8 cellular contexts compared by ENCODE assay signal in genomic region chr10:130190737-130191115, GRCh38. TPM values are rescaled to one million over a fixed set of nuclear protein-coding genes. Genes with fewer than 3 reads are reported as not detected.
DNase-seq lines count a peak whose midpoint lies in the region; ATAC-seq and TF ChIP-seq lines count a peak whose summit lies in the region.

No MANE protein-coding gene starts in this region.

- H3K9me3 ChIP-seq in DOHH2 (ENCODE audit: control insufficient read depth, insufficient read depth, low read length) (no peaks in the 10 kb centered on the region), right atrium auricular region (no peaks in the 10 kb centered on the region), psoas muscle (no peaks in the 10 kb centered on the region)

- intact Hi-C loops in activated T-helper 1 cell treated with anti-CD3 and anti-CD28 coated beads, Interleukin-12 subunit alpha, Interleukin-12 subunit beta, Interleukin-2, Interleukin-4 antibody, amounts not matched to agents 30 ng/mL and 10 ng/mL and 1 ng/mL, durations not matched to agents 14 hours and 24 hours and 36 hours (cut with micrococcal nuclease), result loop anchor here (1.0 to 2.0 kb wide), 3 partner anchors 11 to 142 kb away; partner anchors contain the start of gene GLRX3
- intact Hi-C loops in psoas muscle (cut with DNase I), result loop anchor here in 1 of 2 donors (5.0 kb wide), 1 partner anchor 1597 kb away; no protein-coding TSS in a partner anchor

- no peak overlapping the region for H3K27ac Mint-ChIP-seq in activated T-helper 1 cell treated with anti-CD3 and anti-CD28 coated beads, Interleukin-12 subunit alpha, Interleukin-12 subunit beta, Interleukin-2, Interleukin-4 antibody, amounts not matched to agents 30 ng/mL and 10 ng/mL and 1 ng/mL, durations not matched to agents 14 hours and 24 hours and 36 hours
- H3K27ac Mint-ChIP-seq in HFFc6, result no peak overlapping the region

- H3F3A ChIP-seq in DOHH2 (ENCODE audit: control insufficient read depth, insufficient read depth), result no peaks in the 10 kb centered on the region

- H3K27ac ChIP-seq in DOHH2 (ENCODE audit: low read depth, low read length), result no peak overlapping the region
- H3K27ac ChIP-seq in right atrium auricular region, result peak overlapping the region in 1 of 2 donors; percentile 26
- no peak overlapping the region for H3K27ac ChIP-seq in psoas muscle

- peaks cover 9% of the 10 kb centered on the region for H3K27me3 Mint-ChIP-seq in activated T-helper 1 cell treated with anti-CD3 and anti-CD28 coated beads, Interleukin-12 subunit alpha, Interleukin-12 subunit beta, Interleukin-2, Interleukin-4 antibody, amounts not matched to agents 30 ng/mL and 10 ng/mL and 1 ng/mL, durations not matched to agents 14 hours and 24 hours and 36 hours (ENCODE audit: insufficient read depth)
- H3K27me3 Mint-ChIP-seq in HFFc6 (ENCODE audit: insufficient read depth), result peaks cover 3% of the 10 kb centered on the region

- H4K20me1 ChIP-seq in DOHH2 (ENCODE audit: control insufficient read depth, insufficient read depth, low read depth, low read length), result no peaks in the 10 kb centered on the region

- peaks cover 2% of the 10 kb centered on the region for H3K36me3 Mint-ChIP-seq in activated T-helper 1 cell treated with anti-CD3 and anti-CD28 coated beads, Interleukin-12 subunit alpha, Interleukin-12 subunit beta, Interleukin-2, Interleukin-4 antibody, amounts not matched to agents 30 ng/mL and 10 ng/mL and 1 ng/mL, durations not matched to agents 14 hours and 24 hours and 36 hours (ENCODE audit: low read depth)
- H3K36me3 Mint-ChIP-seq in HFFc6 (ENCODE audit: low read depth), result peaks cover 2% of the 10 kb centered on the region; the same call in 1 of the 2 replicates

- H3K36me3 ChIP-seq in DOHH2 (ENCODE audit: control insufficient read depth, low read length), result no peaks in the 10 kb centered on the region
- peaks cover 2% of the 10 kb centered on the region for H3K36me3 ChIP-seq in right atrium auricular region
- H3K36me3 ChIP-seq in psoas muscle (ENCODE audit: insufficient read depth in 1 of 2, low read depth in 1 of 2), result peaks cover 0 to 24% of the 10 kb centered on the region in 2 donors

- ATAC-seq in psoas muscle (peak; percentile 8 to 28 (median 26)), HG02938 (IDR thresholded peaks at IDR 0.05; ENCODE audit: unreplicated experiment) (no peak)

- peak overlapping the region; percentile 67 for H3K4me3 ChIP-seq in DOHH2 (ENCODE audit: low read length)
- H3K4me3 ChIP-seq in right atrium auricular region, result peak overlapping the region; percentile 39 to 61
- peak overlapping the region; percentile 74 for H3K4me3 ChIP-seq in psoas muscle

- DNase-seq in activated T-helper 1 cell treated with anti-CD3 and anti-CD28 coated beads, Interleukin-12 subunit alpha, Interleukin-12 subunit beta, Interleukin-2, Interleukin-4 antibody, amounts not matched to agents 30 ng/mL and 10 ng/mL and 1 ng/mL, durations not matched to agents 14 hours and 24 hours and 36 hours (ENCODE audit: low spot score), result no peak
- DNase-seq in right atrium auricular region (ENCODE audit: low spot score) (no peak), psoas muscle (no peak), NCI-H2081 (lab: John Stamatoyannopoulos, UW) (no peak), CD1c-positive myeloid dendritic cell (ENCODE audit: extremely low spot score) (no peak), HFFc6 (no peak)

- H3K79me2 ChIP-seq in DOHH2 (ENCODE audit: control insufficient read depth, low read length), result no peaks in the 10 kb centered on the region

- H3K9me2 ChIP-seq in DOHH2 (replicated peaks; ENCODE audit: control insufficient read depth, low read length), result no peaks in the 10 kb centered on the region

- peak overlapping the region; percentile 60 for H3K4me3 Mint-ChIP-seq in activated T-helper 1 cell treated with anti-CD3 and anti-CD28 coated beads, Interleukin-12 subunit alpha, Interleukin-12 subunit beta, Interleukin-2, Interleukin-4 antibody, amounts not matched to agents 30 ng/mL and 10 ng/mL and 1 ng/mL, durations not matched to agents 14 hours and 24 hours and 36 hours
- H3K4me3 Mint-ChIP-seq in HFFc6, result no peak overlapping the region

- H3K27me3 ChIP-seq in DOHH2 (ENCODE audit: control insufficient read depth, low read length), result no peaks in the 10 kb centered on the region
- H3K27me3 ChIP-seq in right atrium auricular region, result no peaks in the 10 kb centered on the region
- H3K27me3 ChIP-seq in psoas muscle (ENCODE audit: insufficient read depth in 3 of 3, low read length in 2 of 3), result no peaks in the 10 kb centered on the region

- H3K4me1 Mint-ChIP-seq in activated T-helper 1 cell treated with anti-CD3 and anti-CD28 coated beads, Interleukin-12 subunit alpha, Interleukin-12 subunit beta, Interleukin-2, Interleukin-4 antibody, amounts not matched to agents 30 ng/mL and 10 ng/mL and 1 ng/mL, durations not matched to agents 14 hours and 24 hours and 36 hours (ENCODE audit: low read depth), result no peaks in the 10 kb centered on the region
- peaks cover 6% of the 10 kb centered on the region for H3K4me1 Mint-ChIP-seq in HFFc6 (ENCODE audit: low read depth)

- H3K9me3 Mint-ChIP-seq in activated T-helper 1 cell treated with anti-CD3 and anti-CD28 coated beads, Interleukin-12 subunit alpha, Interleukin-12 subunit beta, Interleukin-2, Interleukin-4 antibody, amounts not matched to agents 30 ng/mL and 10 ng/mL and 1 ng/mL, durations not matched to agents 14 hours and 24 hours and 36 hours, result no peaks in the 10 kb centered on the region
- no peaks in the 10 kb centered on the region for H3K9me3 Mint-ChIP-seq in HFFc6

- TF ChIP-seq CTCF in DOHH2 (IDR thresholded peaks at IDR 0.05; ENCODE audit: low read depth, low read length, poor library complexity, severe bottlenecking) (no peak), right atrium auricular region (IDR thresholded peaks at IDR 0.05) (no peak), psoas muscle (IDR thresholded peaks at IDR 0.05) (no peak), HFFc6 (IDR thresholded peaks at IDR 0.05) (no peak)

- H3K4me1 ChIP-seq in DOHH2 (ENCODE audit: control insufficient read depth, low read length) (peaks cover 3% of the 10 kb centered on the region; the same call in 1 of the 2 replicates), right atrium auricular region (peaks cover 0 to 11% of the 10 kb centered on the region in 2 donors), psoas muscle (no peaks in the 10 kb centered on the region)

- H3K4me2 ChIP-seq in DOHH2 (ENCODE audit: low read length), result peak overlapping the region; percentile 79

- WGBS in psoas muscle, 3 donors, result 7 to 21% (median 10%) methylated on average over 18 to 25 of the region's 25 CpGs

RNA-seq across cellular contexts. Expression of gene GLRX3, which starts 54.5 kb away (rescaled TPM):
- total RNA-seq in activated T-helper 1 cell treated with anti-CD3 and anti-CD28 coated beads, Interleukin-12 subunit alpha, Interleukin-12 subunit beta, Interleukin-2, Interleukin-4 antibody, amounts not matched to agents 30 ng/mL and 10 ng/mL and 1 ng/mL, durations not matched to agents 14 hours and 24 hours and 36 hours, result 119 and 129 TPM in 2 replicates
- total RNA-seq in right atrium auricular region, result 10 to 100 TPM; 38.9 to 49.5 TPM
- total RNA-seq in psoas muscle, result 10 to 100 TPM; 53.9 to 76.9 (median 56.3) TPM
- 100 to 1,000 TPM in 2 of 3 donors, 10 to 100 TPM in 1; 97.4 to 249 (median 188) TPM for polyA plus RNA-seq in psoas muscle
- 100 to 1,000 TPM in 5 of 6 experiments, 10 to 100 TPM in 1; 96.2 to 123 (median 112) TPM for total RNA-seq in HFFc6 (2021; fragmentation: NEBNext Ultra II Directional; extraction: Animal tissue kit (Norgen Biotek cat#: 25700))
